ENCODE assay signal across 9 cellular contexts in genomic region chr22:44586337-44586990, GRCh38.
DNase-seq lines count a peak whose midpoint lies in the region; ATAC-seq and TF ChIP-seq lines count a peak whose summit lies in the region.
"Had no signal": no experiment of that assay in that cellular context is flagged by ENCODE, and none has a peak within 500 bp of the region (broad histone marks: within the 10 kb centered on the region; RNA-seq: fewer than 3 reads in every experiment).

No MANE protein-coding gene starts in this region.

- no peaks in the 10 kb centered on the region for H3K36me3 ChIP-seq in BE2C
- no peaks in the 10 kb centered on the region; the same call in 1 of the 2 replicates for H3K36me3 ChIP-seq in GM23338 (ENCODE audit: insufficient read depth)
- no peaks in the 10 kb centered on the region for H3K36me3 ChIP-seq in PC-9 (ENCODE audit: low read depth)
- no peaks in the 10 kb centered on the region for H3K36me3 ChIP-seq in left lung

- DNase-seq in BE2C, result peak; percentile 5
- DNase-seq in GM23338 (ENCODE audit: low spot score), result no peak
- peak in 1 of 2 experiments; percentile 71 for DNase-seq in PC-9
- DNase-seq in left lung, result peak in 1 of 2 donors; percentile 55
- DNase-seq in GM13976 (ENCODE audit: low spot score), result no peak
- no peak for DNase-seq in COLO829 (ENCODE audit: low spot score)
- no peak for DNase-seq in effector CD8-positive, alpha-beta T cell (lab: John Stamatoyannopoulos, UW)
- no peak for DNase-seq in stimulated activated CD8-positive, alpha-beta memory T cell treated with anti-CD3 and anti-CD28 coated beads, Interleukin-4, amount 100 ng/mL, for 48 hours
- DNase-seq: stimulated activated naive CD4-positive, alpha-beta T cell treated with Interleukin-2 at 50 U/mL for 16 hours had no signal

- BruUV-seq in PC-9 (replicated peaks; lab: Mats Ljungman, UMichigan), result TSS peak; percentile 53

- H3K4me2 ChIP-seq in GM23338 (no peak overlapping the region), PC-9 (peak overlapping the region; percentile 54)

- no peak overlapping the region for H3K4me3 Mint-ChIP-seq in GM23338

- H3K9me3 Mint-ChIP-seq in GM23338, result peaks cover 14% of the 10 kb centered on the region

- POLR2A ChIA-PET in PC-9 (lab: Charles Lee; ENCODE audit: unreplicated experiment), result interaction anchor here (0.7 to 0.8 kb wide), 2 partner anchors 226 to 242 kb away, joined by 3 to 4 read pairs; no protein-coding TSS in a partner anchor

- intact Hi-C loops in PC-9 (cut with micrococcal nuclease; ENCODE audit: unreplicated experiment), result no loop called here
- intact Hi-C loops in left lung (cut with DNase I), result no loop called here

- H3K27ac ChIP-seq in GM23338 (ENCODE audit: low read depth) (no peak overlapping the region), PC-9 (no peak overlapping the region), left lung (no peak overlapping the region)

- no peak overlapping the region for H2AFZ ChIP-seq in GM23338
- no peak overlapping the region for H2AFZ ChIP-seq in PC-9

- no peaks in the 10 kb centered on the region for H3K79me2 ChIP-seq in GM23338 (replicated peaks; ENCODE audit: insufficient read depth)
- H3K79me2 ChIP-seq in PC-9 (ENCODE audit: low read depth), result no peaks in the 10 kb centered on the region

- ATAC-seq in GM23338 (peak; percentile 44), left lung (peak; percentile 32)

- TF ChIP-seq CTCF in BE2C (IDR thresholded peaks at IDR 0.05; ENCODE audit: low read depth, low read length) (no peak), GM23338 (conservative IDR thresholded peaks at IDR 0.05; ENCODE audit: low read depth in 2 of 2) (no peak), PC-9 (conservative IDR thresholded peaks at IDR 0.05) (no peak), left lung (IDR thresholded peaks at IDR 0.05) (no peak), GM13976 (IDR thresholded peaks at IDR 0.05; ENCODE audit: borderline replicate concordance, control extremely low read depth, extremely low read depth, insufficient read depth, missing control alignments) (no peak)

- no peak overlapping the region for H3K27ac Mint-ChIP-seq in GM23338

- peaks cover 4% of the 10 kb centered on the region; the same call in 2 of the 3 replicates for H3K36me3 Mint-ChIP-seq in GM23338 (ENCODE audit: low read depth)

- H3K9me3 ChIP-seq in BE2C (peaks cover 7% of the 10 kb centered on the region; the same call in 1 of the 2 replicates), PC-9 (ENCODE audit: insufficient read depth, low read depth) (no peaks in the 10 kb centered on the region), left lung (no peaks in the 10 kb centered on the region)

- H3K27me3 ChIP-seq in BE2C (peaks cover 25% of the 10 kb centered on the region), GM23338 (ENCODE audit: insufficient read depth) (no peaks in the 10 kb centered on the region), PC-9 (ENCODE audit: insufficient read depth, low read depth) (no peaks in the 10 kb centered on the region), left lung (peaks cover 8 to 75% of the 10 kb centered on the region in 2 donors)

- in situ Hi-C loops in GM13976 (cut with MboI; ENCODE audit: low sequenced_read_pairs, unreplicated experiment), result no loop called here

- H3K4me3 ChIP-seq in BE2C (ENCODE audit: low read depth, low read length), result no peak overlapping the region
- H3K4me3 ChIP-seq in GM23338, result no peak overlapping the region
- no peak overlapping the region; the same call in 1 of the 2 replicates for H3K4me3 ChIP-seq in PC-9
- H3K4me3 ChIP-seq in left lung, result no peak overlapping the region

- CTCF ChIA-PET in PC-9 (lab: Charles Lee), result interaction anchor here (0.9 kb wide), 1 partner anchor 12 kb away, joined by 3 read pairs; no protein-coding TSS in a partner anchor

- H3K9me2 ChIP-seq in GM23338 (ENCODE audit: insufficient read depth) (no peaks in the 10 kb centered on the region), PC-9 (ENCODE audit: insufficient read depth) (no peaks in the 10 kb centered on the region)

- no peaks in the 10 kb centered on the region for H3K4me1 Mint-ChIP-seq in GM23338

- H3F3A ChIP-seq in GM23338 (replicated peaks; ENCODE audit: low read depth) (no peaks in the 10 kb centered on the region), PC-9 (ENCODE audit: insufficient read depth, low read depth) (peaks cover 10% of the 10 kb centered on the region)

- H3K27me3 Mint-ChIP-seq in GM23338 (ENCODE audit: insufficient read depth, low read depth, poor library complexity), result peaks cover 9% of the 10 kb centered on the region

- no peaks in the 10 kb centered on the region for H4K20me1 ChIP-seq in GM23338 (replicated peaks; ENCODE audit: insufficient read depth)
- H4K20me1 ChIP-seq in PC-9 (ENCODE audit: insufficient read depth), result no peaks in the 10 kb centered on the region

- H3K4me1 ChIP-seq in BE2C (no peaks in the 10 kb centered on the region), GM23338 (ENCODE audit: insufficient read depth) (no peaks in the 10 kb centered on the region), PC-9 (replicated peaks; ENCODE audit: insufficient read depth) (peaks cover 19% of the 10 kb centered on the region; the same call in 1 of the 2 replicates), left lung (no peaks in the 10 kb centered on the region)

TF ChIP-seq in GM23338, 12 proteins besides CTCF, POLR2A, EP300 and RAD21 (continues in another document):
- TF ChIP-seq STAT1 (IDR thresholded peaks at IDR 0.05; ENCODE audit: unreplicated experiment), result no peak
- no peak for TF ChIP-seq POLR2AphosphoS5 (IDR thresholded peaks at IDR 0.05; ENCODE audit: low read depth)
- TF ChIP-seq ZNF114 (CRISPR knock-in tag; IDR thresholded peaks at IDR 0.05), result no peak
- TF ChIP-seq NANOG (IDR thresholded peaks at IDR 0.05; ENCODE audit: borderline replicate concordance), result no peak
- no peak for TF ChIP-seq EZH2phosphoT487 (IDR thresholded peaks at IDR 0.05; ENCODE audit: unreplicated experiment)
- no peak for TF ChIP-seq ZNF331 (CRISPR knock-in tag; IDR thresholded peaks at IDR 0.05; ENCODE audit: low read depth)
- TF ChIP-seq REST (IDR thresholded peaks at IDR 0.05; ENCODE audit: unreplicated experiment), result no peak
- TF ChIP-seq EZH2 (IDR thresholded peaks at IDR 0.05; ENCODE audit: low read depth, unreplicated experiment), result no peak
- no peak for TF ChIP-seq JUNB (IDR thresholded peaks at IDR 0.05; ENCODE audit: unreplicated experiment)
- no peak for TF ChIP-seq ETS1 (IDR thresholded peaks at IDR 0.05)
